8 cellular contexts compared by ENCODE assay signal in genomic region chr3:101070260-101071121, GRCh38.
DNase-seq lines count a peak whose midpoint lies in the region; ATAC-seq, FAIRE-seq and TF ChIP-seq lines count a peak whose summit lies in the region.

No MANE protein-coding gene starts in this region.

- FAIRE-seq in astrocyte (lab: Jason Lieb, UNC), result no peak

- no peaks in the 10 kb centered on the region for H3K36me3 ChIP-seq in BJ (ENCODE audit: control insufficient read depth, insufficient read depth, low read length)
- H3K36me3 ChIP-seq in astrocyte (ENCODE audit: insufficient read depth, low read length), result no peaks in the 10 kb centered on the region

- POLR2A ChIA-PET in BJ (lab: Charles Lee), result no interaction called here

- H3K27ac Mint-ChIP-seq in T-helper 17 cell (no peak overlapping the region), astrocyte (ENCODE audit: unreplicated experiment) (peak overlapping the region; percentile 77)

- H3K27me3 ChIP-seq in BJ (ENCODE audit: control insufficient read depth, insufficient read depth, low read length), result no peaks in the 10 kb centered on the region
- no peaks in the 10 kb centered on the region for H3K27me3 ChIP-seq in astrocyte (ENCODE audit: insufficient read depth, low read length)

- H3K4me1 ChIP-seq in astrocyte (ENCODE audit: insufficient read depth, low read length), result peaks cover 16% of the 10 kb centered on the region

- peak; percentile 97 for ATAC-seq in GM19035 (IDR thresholded peaks at IDR 0.05; ENCODE audit: unreplicated experiment)
- peak; percentile 78 for ATAC-seq in T-helper 17 cell
- no peak for ATAC-seq in HG03159 (IDR thresholded peaks at IDR 0.05; ENCODE audit: unreplicated experiment)

- no peak overlapping the region for H3K9ac ChIP-seq in astrocyte (ENCODE audit: low read length)

- TF ChIP-seq CTCF in BJ (IDR thresholded peaks at IDR 0.05; ENCODE audit: insufficient read depth, low read depth, low read length), result peak; percentile 54
- TF ChIP-seq CTCF in astrocyte (IDR thresholded peaks at IDR 0.05; ENCODE audit: insufficient read depth, low read depth, low read length), result peak; percentile 25

- DNase-seq in BJ (ENCODE audit: low read depth) (no peak), HuH-7.5 (ENCODE audit: low spot score) (peak; percentile 46), T-helper 17 cell (peak; percentile 29 to 39 (median 38)), astrocyte (ENCODE audit: low read depth) (no peak), islet precursor cell (peak; percentile 88)
- peak; percentile 21 to 60 (median 40) for DNase-seq in stimulated activated CD4-positive, alpha-beta T cell treated with anti-CD3 and anti-CD28 coated beads, TNF-alpha, amount 100 ng/mL, for 48 hours (ENCODE audit: low read depth in 3 of 3)

- H3K36me3 Mint-ChIP-seq in T-helper 17 cell (ENCODE audit: low read depth) (no peaks in the 10 kb centered on the region), astrocyte (ENCODE audit: low read depth, unreplicated experiment) (no peaks in the 10 kb centered on the region)

- H3K27ac ChIP-seq in astrocyte (ENCODE audit: low read depth, low read length), result no peak overlapping the region

- H3K4me3 ChIP-seq in BJ (ENCODE audit: low read depth, low read length), result no peak overlapping the region
- H3K4me3 ChIP-seq in astrocyte (ENCODE audit: insufficient read depth, low read depth, low read length), result no peak overlapping the region

- H3K4me3 Mint-ChIP-seq in T-helper 17 cell, result peak overlapping the region; percentile 5
- H3K4me3 Mint-ChIP-seq in astrocyte (ENCODE audit: unreplicated experiment), result no peak overlapping the region

- H3K27me3 Mint-ChIP-seq in T-helper 17 cell (peaks cover 30% of the 10 kb centered on the region), astrocyte (ENCODE audit: low read depth, unreplicated experiment) (no peaks in the 10 kb centered on the region)

- H4K20me1 ChIP-seq in astrocyte (ENCODE audit: insufficient read depth, low read length), result no peaks in the 10 kb centered on the region

- H3K9me3 ChIP-seq in T-helper 17 cell (ENCODE audit: control insufficient read depth, low read length, poor library complexity, severe bottlenecking) (no peaks in the 10 kb centered on the region), astrocyte (ENCODE audit: insufficient read depth, low read depth, low read length) (no peaks in the 10 kb centered on the region)

- CTCF ChIA-PET in BJ (lab: Yijun Ruan, JAX), result interaction anchor here (0.7 to 2.2 kb wide), 7 partner anchors 22 to 133 kb away, joined by 3 to 7 read pairs (median 3); no protein-coding TSS in a partner anchor

- no peaks in the 10 kb centered on the region for H3K79me2 ChIP-seq in astrocyte (ENCODE audit: insufficient read depth, low read length)

- H2AFZ ChIP-seq in astrocyte (ENCODE audit: low read depth, low read length), result no peak overlapping the region

- peaks cover 6% of the 10 kb centered on the region for H3K9me3 Mint-ChIP-seq in astrocyte (ENCODE audit: unreplicated experiment)

- H3K4me1 Mint-ChIP-seq in T-helper 17 cell (peaks cover 4% of the 10 kb centered on the region), astrocyte (ENCODE audit: low read depth, unreplicated experiment) (peaks cover 27% of the 10 kb centered on the region)

- H3K4me2 ChIP-seq in astrocyte (ENCODE audit: low read length), result no peak overlapping the region

Comparison
In these comparisons a context has a peak if more than half of its experiments do, and no peak if none do; other contexts are left out.
1. DNase-seq: peak in HuH-7.5 (single experiment), T-helper 17 cell (3 of 3), islet precursor cell (single experiment) and stimulated activated CD4-positive, alpha-beta T cell treated with anti-CD3 and anti-CD28 coated beads, TNF-alpha, amount 100 ng/mL, for 48 hours (3 of 3); none in BJ (single experiment) and astrocyte (single experiment).